ENCODE assay signal across 8 cellular contexts in genomic region chr19:58346961-58347929, GRCh38. TPM values are rescaled to one million over a fixed set of nuclear protein-coding genes. Genes with fewer than 3 reads are reported as not detected.
DNase-seq lines count a peak whose midpoint lies in the region; ATAC-seq and TF ChIP-seq lines count a peak whose summit lies in the region.

No MANE protein-coding gene starts in this region.

- no peaks in the 10 kb centered on the region for H3K27me3 Mint-ChIP-seq in activated CD8-positive, alpha-beta memory T cell treated with anti-CD3 and anti-CD28 coated beads, Interleukin-2, amount 10 ng/mL, durations not matched to agents 7 days and 5 days
- peaks cover 5% of the 10 kb centered on the region for H3K27me3 Mint-ChIP-seq in endothelial cell (ENCODE audit: unreplicated experiment)

- H3K9me3 Mint-ChIP-seq in activated CD8-positive, alpha-beta memory T cell treated with anti-CD3 and anti-CD28 coated beads, Interleukin-2, amount 10 ng/mL, durations not matched to agents 7 days and 5 days (ENCODE audit: low read depth), result no peaks in the 10 kb centered on the region
- H3K9me3 Mint-ChIP-seq in endothelial cell (ENCODE audit: unreplicated experiment), result no peaks in the 10 kb centered on the region

- ATAC-seq in GM19023 (IDR thresholded peaks at IDR 0.05; ENCODE audit: unreplicated experiment) (peak; percentile 84), HG03175 (IDR thresholded peaks at IDR 0.05; ENCODE audit: unreplicated experiment) (peak; percentile 84), mucosa of descending colon (peak; percentile 94)
- ATAC-seq in activated CD8-positive, alpha-beta memory T cell treated with anti-CD3 and anti-CD28 coated beads, Interleukin-2, amount 10 ng/mL, durations not matched to agents 7 days and 5 days, result peak; percentile 97

- no peak for TF ChIP-seq CTCF in endothelial cell (IDR thresholded peaks at IDR 0.05; ENCODE audit: unreplicated experiment)
- TF ChIP-seq CTCF in mucosa of descending colon (IDR thresholded peaks at IDR 0.05), result no peak

- H3K4me1 Mint-ChIP-seq in activated CD8-positive, alpha-beta memory T cell treated with anti-CD3 and anti-CD28 coated beads, Interleukin-2, amount 10 ng/mL, durations not matched to agents 7 days and 5 days, result peaks cover 26% of the 10 kb centered on the region
- peaks cover 12% of the 10 kb centered on the region for H3K4me1 Mint-ChIP-seq in endothelial cell (ENCODE audit: unreplicated experiment)

- DNase-seq in AG20443 (ENCODE audit: low spot score), result peak; percentile 98
- DNase-seq in NCI-H748 treated with DMSO at 0.1 percent for 48 hours (lab: John Stamatoyannopoulos, UW), result peak; percentile 56
- DNase-seq in activated CD8-positive, alpha-beta memory T cell treated with anti-CD3 and anti-CD28 coated beads, Interleukin-2, amount 10 ng/mL, durations not matched to agents 7 days and 5 days, result peak; percentile 83
- peak; percentile 64 for DNase-seq in endothelial cell (ENCODE audit: low spot score)
- DNase-seq in mucosa of descending colon, result peak; percentile 46 to 80 (median 69)
- DNase-seq in stimulated activated CD8-positive, alpha-beta memory T cell treated with anti-CD3 and anti-CD28 coated beads, Interleukin-4, amount 100 ng/mL, for 4 hours (ENCODE audit: low read depth in 2 of 2, low spot score in 1 of 2), result peak; percentile 24 to 35

- H3K27ac Mint-ChIP-seq in activated CD8-positive, alpha-beta memory T cell treated with anti-CD3 and anti-CD28 coated beads, Interleukin-2, amount 10 ng/mL, durations not matched to agents 7 days and 5 days, result peak overlapping the region; percentile 89
- H3K27ac Mint-ChIP-seq in endothelial cell (ENCODE audit: unreplicated experiment), result peak overlapping the region; percentile 72

- H3K36me3 Mint-ChIP-seq in activated CD8-positive, alpha-beta memory T cell treated with anti-CD3 and anti-CD28 coated beads, Interleukin-2, amount 10 ng/mL, durations not matched to agents 7 days and 5 days, result peaks cover 22% of the 10 kb centered on the region
- H3K36me3 Mint-ChIP-seq in endothelial cell (ENCODE audit: low read depth, unreplicated experiment), result peaks cover 12% of the 10 kb centered on the region

- CTCF ChIA-PET in activated CD8-positive, alpha-beta memory T cell treated with anti-CD3 and anti-CD28 coated beads, Interleukin-2, amount 10 ng/mL, durations not matched to agents 7 days and 5 days (lab: Charles Lee), result interaction anchor here (1.3 to 1.9 kb wide), 7 partner anchors 15 to 172 kb away, joined by 3 to 16 read pairs (median 3); partner anchors contain the start of genes ZBTB45, ZNF497 and ZNF584

- no peaks in the 10 kb centered on the region for H3K9me3 ChIP-seq in mucosa of descending colon

- peak overlapping the region; percentile 6 for H3K4me3 ChIP-seq in mucosa of descending colon

- H3K4me1 ChIP-seq in mucosa of descending colon (ENCODE audit: low read depth), result no peaks in the 10 kb centered on the region

- H3K4me3 Mint-ChIP-seq in activated CD8-positive, alpha-beta memory T cell treated with anti-CD3 and anti-CD28 coated beads, Interleukin-2, amount 10 ng/mL, durations not matched to agents 7 days and 5 days, result peak overlapping the region; percentile 94
- H3K4me3 Mint-ChIP-seq in endothelial cell (ENCODE audit: unreplicated experiment), result peak overlapping the region; percentile 97

- H3K36me3 ChIP-seq in mucosa of descending colon (ENCODE audit: low read depth), result no peaks in the 10 kb centered on the region

- intact Hi-C loops in mucosa of descending colon (cut with DNase I, micrococcal nuclease), result no loop called here

RNA-seq across cellular contexts. Expression of gene A1BG, which starts 6.0 kb away (rescaled TPM):
- total RNA-seq in activated CD8-positive, alpha-beta memory T cell treated with anti-CD3 and anti-CD28 coated beads, Interleukin-2, amount 10 ng/mL, durations not matched to agents 7 days and 5 days, result 10 to 100 TPM; 12.2 to 12.8 TPM
- total RNA-seq in endothelial cell (ENCODE audit: unreplicated experiment), result 41.9 TPM
- total RNA-seq in mucosa of descending colon, result 1 to 10 TPM; 2.0 to 3.7 (median 2.7) TPM

RNA-seq across cellular contexts. Expression of gene ZNF497, which starts 15.3 kb away (rescaled TPM):
- total RNA-seq in activated CD8-positive, alpha-beta memory T cell treated with anti-CD3 and anti-CD28 coated beads, Interleukin-2, amount 10 ng/mL, durations not matched to agents 7 days and 5 days, result under 1 TPM; 0.87 to 0.91 TPM
- total RNA-seq in endothelial cell (ENCODE audit: unreplicated experiment), result 3.6 TPM
- total RNA-seq in mucosa of descending colon, result 1 to 10 TPM; 1.1 to 1.9 (median 1.2) TPM

RNA-seq across cellular contexts. Expression of gene ZSCAN22, which starts 20.5 kb away (rescaled TPM):
- 1 to 10 TPM; 4.4 to 6.3 TPM for total RNA-seq in activated CD8-positive, alpha-beta memory T cell treated with anti-CD3 and anti-CD28 coated beads, Interleukin-2, amount 10 ng/mL, durations not matched to agents 7 days and 5 days
- total RNA-seq in endothelial cell (ENCODE audit: unreplicated experiment), result 3.2 TPM
- 1 to 10 TPM; 2.4 to 5.4 (median 3.2) TPM for total RNA-seq in mucosa of descending colon

RNA-seq across cellular contexts. Expression of gene ZNF837, which starts 33.6 kb away (rescaled TPM):
- total RNA-seq in activated CD8-positive, alpha-beta memory T cell treated with anti-CD3 and anti-CD28 coated beads, Interleukin-2, amount 10 ng/mL, durations not matched to agents 7 days and 5 days, result 1 to 10 TPM in 1 of 2 experiments, under 1 TPM in 1; 0.98 to 1.2 TPM
- total RNA-seq in endothelial cell (ENCODE audit: unreplicated experiment), result 4.5 TPM
- 1 to 10 TPM; 1.5 to 3.3 (median 2.5) TPM for total RNA-seq in mucosa of descending colon

RNA-seq across cellular contexts. Expression of gene RPS5, which starts 39.8 kb away (rescaled TPM):
- total RNA-seq in activated CD8-positive, alpha-beta memory T cell treated with anti-CD3 and anti-CD28 coated beads, Interleukin-2, amount 10 ng/mL, durations not matched to agents 7 days and 5 days, result 1,000 to 10,000 TPM in 1 of 2 experiments, 100 to 1,000 TPM in 1; 914 to 1,022 TPM
- total RNA-seq in endothelial cell (ENCODE audit: unreplicated experiment) (1,047 TPM), mucosa of descending colon (100 to 1,000 TPM; 692 to 768 (median 754) TPM)

Comparison
In these comparisons a context has a peak if more than half of its experiments do, and no peak if none do; other contexts are left out.
1. Peak in every context shown above with its lines: DNase-seq, ATAC-seq and H3K4me3 ChIP-seq.
2. DNase-seq: peak in every context shown above with its lines; median percentile 98 in AG20443; 83 in activated CD8-positive, alpha-beta memory T cell treated with anti-CD3 and anti-CD28 coated beads, Interleukin-2, amount 10 ng/mL, durations not matched to agents 7 days and 5 days; 69 in mucosa of descending colon; 64 in endothelial cell; 56 in NCI-H748 treated with DMSO at 0.1 percent for 48 hours; 30 in stimulated activated CD8-positive, alpha-beta memory T cell treated with anti-CD3 and anti-CD28 coated beads, Interleukin-4, amount 100 ng/mL, for 4 hours.